In the genomic region with DNA sequence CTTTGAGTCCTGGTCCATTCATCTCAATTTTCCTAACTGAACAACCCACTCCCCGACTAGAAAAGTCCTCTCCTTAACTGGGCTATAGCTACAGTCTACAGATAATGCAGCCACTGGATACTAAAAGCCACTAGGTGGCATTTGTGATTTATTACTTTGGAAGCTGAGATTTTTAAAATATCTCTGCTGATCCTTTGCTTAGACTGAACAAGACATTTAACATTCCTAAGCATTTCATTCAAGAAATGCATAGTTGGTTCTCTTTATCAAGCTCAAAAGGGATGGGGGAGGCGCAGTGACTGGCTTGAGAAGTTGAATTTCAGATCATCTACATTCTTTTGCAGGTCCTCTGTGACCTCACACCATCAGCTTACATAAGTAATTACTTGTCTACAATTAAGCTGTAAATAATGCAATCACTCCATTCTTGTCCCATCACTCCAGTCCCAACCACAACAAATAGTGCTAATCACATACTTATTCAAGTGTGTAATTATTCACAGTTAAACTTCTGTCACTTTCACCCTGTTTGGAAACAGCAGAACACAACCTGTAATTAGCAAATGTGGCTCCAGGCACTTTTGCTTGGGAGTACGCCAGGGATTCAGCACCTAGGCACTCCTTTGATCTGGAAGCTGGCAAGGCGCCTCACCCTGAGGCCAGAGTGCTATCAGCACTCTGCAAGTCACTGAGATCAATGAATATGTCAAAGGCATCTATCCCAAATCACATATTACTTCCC, we compare ENCODE assay signal across 10 cellular contexts.
DNase-seq lines count a peak whose midpoint lies in the region; ATAC-seq and TF ChIP-seq lines count a peak whose summit lies in the region.
"Had no signal": no experiment of that assay in that cellular context is flagged by ENCODE, and none has a peak within 500 bp of the region (broad histone marks: within the 10 kb centered on the region; RNA-seq: fewer than 3 reads in every experiment).

No MANE protein-coding gene starts in this region.

- TF ChIP-seq CTCF in Panc1 (IDR thresholded peaks at IDR 0.05) (peak; percentile 18; the same call in 1 of the 2 replicates), heart right ventricle (IDR thresholded peaks at IDR 0.05) (peak in 7 of 9 donors; percentile 30 to 60 (median 49)), tibial nerve (IDR thresholded peaks at IDR 0.05) (peak in 4 of 5 experiments; percentile 14 to 38 (median 20))

- no peaks in the 10 kb centered on the region for H3K9me3 ChIP-seq in Panc1 (ENCODE audit: control insufficient read depth, insufficient read depth, low read depth, low read length)
- no peaks in the 10 kb centered on the region for H3K9me3 ChIP-seq in heart right ventricle
- H3K9me3 ChIP-seq in tibial nerve = no peaks in the 10 kb centered on the region
- no peaks in the 10 kb centered on the region for H3K9me3 ChIP-seq in CD8-positive, alpha-beta memory T cell (ENCODE audit: low read length)

- H3K27me3 ChIP-seq in Panc1 (ENCODE audit: control insufficient read depth, insufficient read depth, low read length) (no peaks in the 10 kb centered on the region), heart right ventricle (no peaks in the 10 kb centered on the region), tibial nerve (no peaks in the 10 kb centered on the region)
- no peaks in the 10 kb centered on the region for H3K27me3 ChIP-seq in CD8-positive, alpha-beta memory T cell (ENCODE audit: insufficient read depth, low read length, poor library complexity, severe bottlenecking)

- DNase-seq in NCI-H510A treated with DMSO at 0.1 percent for 48 hours (lab: John Stamatoyannopoulos, UW) = peak; percentile 35
- DNase-seq in NCI-H510A (lab: John Stamatoyannopoulos, UW) = no peak
- peak; percentile 12 for DNase-seq in Panc1 (ENCODE audit: low read depth, low spot score)
- no peak for DNase-seq in heart right ventricle
- DNase-seq in tibial nerve (ENCODE audit: low spot score in 2 of 2) = no peak
- no peak for DNase-seq in CD8-positive, alpha-beta memory T cell
- DNase-seq: central memory CD4-positive, alpha-beta T cell; right cardiac atrium had no signal

- CTCF ChIA-PET in Panc1 (lab: Charles Lee) = interaction anchor here (0.6 to 1.0 kb wide), 2 partner anchors 46 to 106 kb away, joined by 3 to 4 read pairs; no protein-coding TSS in a partner anchor
- CTCF ChIA-PET in CD8-positive, alpha-beta memory T cell (lab: Charles Lee) = no interaction called here

- no TSS peak for BruUV-seq in Panc1 (replicated peaks; lab: Mats Ljungman, UMichigan)

- H3K4me3 Mint-ChIP-seq in CD8-positive, alpha-beta memory T cell = no peak overlapping the region

- H3K27me3 Mint-ChIP-seq in CD8-positive, alpha-beta memory T cell = no peaks in the 10 kb centered on the region

- 37 to 39% methylated on average over 4 of the region's 4 CpGs for WGBS in heart right ventricle, 2 donors
- 41 to 53% methylated on average over 4 of the region's 4 CpGs for WGBS in tibial nerve, 2 donors

- no peaks in the 10 kb centered on the region for H3K4me1 Mint-ChIP-seq in CD8-positive, alpha-beta memory T cell

- ATAC-seq in Panc1 (no peak), heart right ventricle (peak in 4 of 8 donors; percentile 49 to 66 (median 56)), HG03095 (IDR thresholded peaks at IDR 0.05; ENCODE audit: unreplicated experiment) (no peak), GM19463 (IDR thresholded peaks at IDR 0.05; ENCODE audit: unreplicated experiment) (no peak)

- H3K36me3 Mint-ChIP-seq in CD8-positive, alpha-beta memory T cell = no peaks in the 10 kb centered on the region

- no peak for TF ChIP-seq POLR2A in tibial nerve (IDR thresholded peaks at IDR 0.05)

- intact Hi-C loops in Panc1 (cut with micrococcal nuclease; ENCODE audit: unreplicated experiment) = no loop called here
- intact Hi-C loops in heart right ventricle (cut with DNase I) = loop anchor here in 7 of 10 donors (2.0 to 10.0 kb wide), 5 partner anchors 201 to 593 kb away; a partner anchor contains a TSS

- H3K27ac Mint-ChIP-seq in CD8-positive, alpha-beta memory T cell = no peak overlapping the region

- H3K4me1 ChIP-seq in Panc1 (ENCODE audit: control insufficient read depth, insufficient read depth, low read length) = no peaks in the 10 kb centered on the region; the same call in 1 of the 2 replicates
- no peaks in the 10 kb centered on the region for H3K4me1 ChIP-seq in heart right ventricle
- H3K4me1 ChIP-seq in tibial nerve = peaks cover 0 to 11% (median 2%) of the 10 kb centered on the region in 4 donors
- no peaks in the 10 kb centered on the region for H3K4me1 ChIP-seq in CD8-positive, alpha-beta memory T cell (ENCODE audit: insufficient read depth, low read length)

- no peaks in the 10 kb centered on the region for H3K36me3 ChIP-seq in Panc1 (ENCODE audit: control insufficient read depth, insufficient read depth, low read length)
- H3K36me3 ChIP-seq in heart right ventricle = no peaks in the 10 kb centered on the region
- H3K36me3 ChIP-seq in tibial nerve = no peaks in the 10 kb centered on the region
- no peaks in the 10 kb centered on the region for H3K36me3 ChIP-seq in CD8-positive, alpha-beta memory T cell (ENCODE audit: insufficient read depth, low read length)

- POLR2A ChIA-PET in Panc1 (lab: Charles Lee) = no interaction called here
- POLR2A ChIA-PET in CD8-positive, alpha-beta memory T cell (lab: Charles Lee) = no interaction called here

- in situ Hi-C loops in Panc1 (cut with HindIII; ENCODE audit: low pct_unique_long_range_greater_than_20kb, low sequenced_read_pairs) = no loop called here

- H3K4me3 ChIP-seq in Panc1 (ENCODE audit: low read depth in 2 of 2, low read length in 2 of 2) = no peak overlapping the region
- H3K4me3 ChIP-seq in heart right ventricle = no peak overlapping the region
- H3K4me3 ChIP-seq in tibial nerve = no peak overlapping the region
- H3K4me3 ChIP-seq in CD8-positive, alpha-beta memory T cell (ENCODE audit: low read length) = no peak overlapping the region

- H3K27ac ChIP-seq in Panc1 (ENCODE audit: low read length) = no peak overlapping the region
- no peak overlapping the region for H3K27ac ChIP-seq in heart right ventricle
- no peak overlapping the region for H3K27ac ChIP-seq in tibial nerve
- no peak overlapping the region for H3K27ac ChIP-seq in CD8-positive, alpha-beta memory T cell (ENCODE audit: low read depth, low read length)

- H3K9me3 Mint-ChIP-seq in CD8-positive, alpha-beta memory T cell = peaks cover 11 to 40% (median 24%) of the 10 kb centered on the region in 5 donors

- no peak for TF ChIP-seq EP300 in tibial nerve (IDR thresholded peaks at IDR 0.05)

Comparison
In these comparisons a context has a peak if more than half of its experiments do, and no peak if none do; other contexts are left out.
1. DNase-seq: peak in NCI-H510A treated with DMSO at 0.1 percent for 48 hours (single experiment) and Panc1 (single experiment); none in NCI-H510A (single experiment), heart right ventricle (0 of 2), tibial nerve (0 of 2) and CD8-positive, alpha-beta memory T cell (0 of 5).
2. Peak in every context shown above with its lines, with median percentiles within 50 percentile points of each other: CTCF ChIP-seq.